In genomic region chr7:296546-296945, GRCh38 we compare ENCODE assay signal across 34 cellular contexts. TPM values are rescaled to one million over a fixed set of nuclear protein-coding genes. Genes with fewer than 3 reads are reported as not detected.
"Had no signal": no experiment of that assay in that cellular context is flagged by ENCODE, and none has a peak within 500 bp of the region (broad histone marks: within the 10 kb centered on the region; RNA-seq: fewer than 3 reads in every experiment).

No MANE protein-coding gene starts in this region.

- H3K27ac Mint-ChIP-seq: activated B cell treated with CpG ODN at 0.5 μM for 24 hours; activated CD8-positive, alpha-beta T cell treated with anti-CD3 and anti-CD28 coated beads for 36 hours; activated naive CD4-positive, alpha-beta T cell treated with anti-CD3 and anti-CD28 coated beads, Interleukin-2, amount 10 ng/mL, durations not matched to agents 7 days and 5 days; activated naive CD4-positive, alpha-beta T cell treated with anti-CD3 and anti-CD28 coated beads, Interleukin-2, amount 50 U/mL, for 72 hours; activated naive CD8-positive, alpha-beta T cell treated with anti-CD3 and anti-CD28 coated beads, Interleukin-2, amount 10 ng/mL, durations not matched to agents 7 days and 5 days; activated T-helper 17 cell treated with anti-CD3 and anti-CD28 coated beads, Interleukin-2, amount 50 U/mL, for 72 hours; brain; dendritic cell treated with granulocyte-macrophage colony-stimulating factor and Interleukin-4, amounts not matched to agents 40 ng/mL and 50 ng/mL, for 4 days; T-helper 17 cell; T-helper 2 cell treated with Interferon-gamma antibody and Interleukin-4, amounts not matched to agents 5 μg/mL and 100 μg/mL, for 36 hours had no signal

- H3K36me3 Mint-ChIP-seq: activated naive CD4-positive, alpha-beta T cell treated with anti-CD3 and anti-CD28 coated beads, Interleukin-2, amount 10 ng/mL, durations not matched to agents 7 days and 5 days; activated naive CD4-positive, alpha-beta T cell treated with anti-CD3 and anti-CD28 coated beads, Interleukin-2, amount 50 U/mL, for 72 hours; activated naive CD8-positive, alpha-beta T cell treated with anti-CD3 and anti-CD28 coated beads, Interleukin-2, amount 10 ng/mL, durations not matched to agents 7 days and 5 days; brain had no signal

- DNase-seq: activated B cell treated with CpG ODN at 0.5 μM for 24 hours; activated CD4-positive, alpha-beta T cell treated with anti-CD3 and anti-CD28 coated beads for 48 hours; activated CD4-positive, alpha-beta T cell treated with anti-CD3 and anti-CD28 coated beads, Interleukin-2, amount 50 U/mL, for 1 hour; activated CD4-positive, alpha-beta T cell treated with anti-CD3 and anti-CD28 coated beads, Interleukin-2, amount 50 U/mL, for 48 hours; activated CD8-positive, alpha-beta memory T cell treated with anti-CD3 and anti-CD28 coated beads for 24 hours; activated CD8-positive, alpha-beta T cell treated with anti-CD3 and anti-CD28 coated beads for 36 hours; activated gamma-delta T cell; activated naive CD4-positive, alpha-beta T cell; activated naive CD4-positive, alpha-beta T cell treated with anti-CD3 and anti-CD28 coated beads, Interleukin-2, amount 10 ng/mL, durations not matched to agents 7 days and 5 days; activated naive CD8-positive, alpha-beta T cell treated with anti-CD3 and anti-CD28 coated beads, Interleukin-2, amount 10 ng/mL, durations not matched to agents 7 days and 5 days; activated T-cell treated with anti-CD3 and anti-CD28 coated beads, Interleukin-2, amount 50 U/mL, for 4 hours; central memory CD4-positive, alpha-beta T cell; cerebellar nuclear complex; colonic mucosa; effector memory CD4-positive, alpha-beta T cell; erythroblast; foreskin keratinocyte; gastrocnemius medialis; glutamatergic neuron; T-helper 1 cell; T-helper 17 cell; T1000; WERI-Rb-1 had no signal

- H3K36me3 ChIP-seq: ascending aorta, breast epithelium, cardiac muscle cell, colonic mucosa, esophagus muscularis mucosa, gastrocnemius medialis, WERI-Rb-1 had no signal

- H3K27ac ChIP-seq: ascending aorta, breast epithelium, cardiac muscle cell, colonic mucosa, dorsolateral prefrontal cortex, esophagus muscularis mucosa, foreskin keratinocyte, gastrocnemius medialis, WERI-Rb-1 had no signal

- H3K9me3 ChIP-seq: ascending aorta, breast epithelium, colonic mucosa, esophagus muscularis mucosa, gastrocnemius medialis had no signal

- ATAC-seq: activated CD4-positive, CD25-positive, alpha-beta regulatory T cell treated with anti-CD3 and anti-CD28 coated beads, Interleukin-2, amount 50 U/mL, for 24 hours; activated CD8-positive, alpha-beta T cell treated with anti-CD3 and anti-CD28 coated beads for 36 hours; activated naive CD4-positive, alpha-beta T cell treated with anti-CD3 and anti-CD28 coated beads, Interleukin-2, amount 50 U/mL, for 72 hours; activated T-cell treated with anti-CD3 and anti-CD28 coated beads, Interleukin-2, amount 50 U/mL, for 4 hours; activated T-helper 17 cell treated with anti-CD3 and anti-CD28 coated beads, Interleukin-2, amount 50 U/mL, for 72 hours; gastrocnemius medialis; T-helper 17 cell had no signal

- H3K4me3 Mint-ChIP-seq: activated B cell treated with CpG ODN at 0.5 μM for 24 hours; activated CD8-positive, alpha-beta T cell treated with anti-CD3 and anti-CD28 coated beads for 36 hours; activated naive CD4-positive, alpha-beta T cell treated with anti-CD3 and anti-CD28 coated beads, Interleukin-2, amount 10 ng/mL, durations not matched to agents 7 days and 5 days; activated naive CD8-positive, alpha-beta T cell treated with anti-CD3 and anti-CD28 coated beads, Interleukin-2, amount 10 ng/mL, durations not matched to agents 7 days and 5 days; activated T-cell treated with anti-CD3 and anti-CD28 coated beads, Interleukin-2, amount 50 U/mL, for 4 hours; activated T-helper 17 cell treated with anti-CD3 and anti-CD28 coated beads, Interleukin-2, amount 50 U/mL, for 72 hours; brain; dendritic cell treated with granulocyte-macrophage colony-stimulating factor and Interleukin-4, amounts not matched to agents 40 ng/mL and 50 ng/mL, for 4 days; T-helper 17 cell; T-helper 2 cell treated with Interferon-gamma antibody and Interleukin-4, amounts not matched to agents 5 μg/mL and 100 μg/mL, for 36 hours had no signal

- H3K4me1 Mint-ChIP-seq: activated B cell treated with CpG ODN at 0.5 μM for 24 hours; activated naive CD4-positive, alpha-beta T cell treated with anti-CD3 and anti-CD28 coated beads, Interleukin-2, amount 10 ng/mL, durations not matched to agents 7 days and 5 days; activated naive CD8-positive, alpha-beta T cell treated with anti-CD3 and anti-CD28 coated beads, Interleukin-2, amount 10 ng/mL, durations not matched to agents 7 days and 5 days; activated T-helper 17 cell treated with anti-CD3 and anti-CD28 coated beads, Interleukin-2, amount 50 U/mL, for 72 hours; T-helper 17 cell had no signal

- H3K27me3 ChIP-seq: ascending aorta, colonic mucosa had no signal

- H3K4me3 ChIP-seq: ascending aorta, breast epithelium, cardiac muscle cell, colonic mucosa, dorsolateral prefrontal cortex, esophagus muscularis mucosa, gastrocnemius medialis had no signal

- H3K4me1 ChIP-seq: ascending aorta, breast epithelium, foreskin keratinocyte, gastrocnemius medialis had no signal

- H3K9me3 Mint-ChIP-seq: activated B cell treated with CpG ODN at 0.5 μM for 24 hours; activated CD8-positive, alpha-beta T cell treated with anti-CD3 and anti-CD28 coated beads for 36 hours; activated naive CD4-positive, alpha-beta T cell treated with anti-CD3 and anti-CD28 coated beads, Interleukin-2, amount 50 U/mL, for 72 hours; activated naive CD8-positive, alpha-beta T cell treated with anti-CD3 and anti-CD28 coated beads, Interleukin-2, amount 10 ng/mL, durations not matched to agents 7 days and 5 days; activated T-cell treated with anti-CD3 and anti-CD28 coated beads, Interleukin-2, amount 50 U/mL, for 4 hours; activated T-helper 17 cell treated with anti-CD3 and anti-CD28 coated beads, Interleukin-2, amount 50 U/mL, for 72 hours; dendritic cell treated with granulocyte-macrophage colony-stimulating factor and Interleukin-4, amounts not matched to agents 40 ng/mL and 50 ng/mL, for 4 days; T-helper 2 cell treated with Interferon-gamma antibody and Interleukin-4, amounts not matched to agents 5 μg/mL and 100 μg/mL, for 36 hours had no signal

RNA-seq across cellular contexts. Expression of gene FOXL3, which starts 6.6 kb away (rescaled TPM):
- total RNA-seq: activated B cell treated with CpG ODN at 0.5 μM for 24 hours; activated CD8-positive, alpha-beta T cell treated with anti-CD3 and anti-CD28 coated beads for 36 hours; activated naive CD4-positive, alpha-beta T cell treated with anti-CD3 and anti-CD28 coated beads, Interleukin-2, amount 50 U/mL, for 72 hours; activated naive CD8-positive, alpha-beta T cell treated with anti-CD3 and anti-CD28 coated beads, Interleukin-2, amount 10 ng/mL, durations not matched to agents 7 days and 5 days; activated T-cell treated with anti-CD3 and anti-CD28 coated beads, Interleukin-2, amount 50 U/mL, for 4 hours; activated T-helper 17 cell treated with anti-CD3 and anti-CD28 coated beads, Interleukin-2, amount 50 U/mL, for 72 hours; ascending aorta; breast epithelium; cardiac muscle cell; esophagus muscularis mucosa; foreskin keratinocyte; gastrocnemius medialis; T-helper 17 cell had no signal
- polyA plus RNA-seq: cardiac muscle cell, foreskin keratinocyte had no signal
